ENCODE assay signal across 8 cellular contexts in the genomic region with DNA sequence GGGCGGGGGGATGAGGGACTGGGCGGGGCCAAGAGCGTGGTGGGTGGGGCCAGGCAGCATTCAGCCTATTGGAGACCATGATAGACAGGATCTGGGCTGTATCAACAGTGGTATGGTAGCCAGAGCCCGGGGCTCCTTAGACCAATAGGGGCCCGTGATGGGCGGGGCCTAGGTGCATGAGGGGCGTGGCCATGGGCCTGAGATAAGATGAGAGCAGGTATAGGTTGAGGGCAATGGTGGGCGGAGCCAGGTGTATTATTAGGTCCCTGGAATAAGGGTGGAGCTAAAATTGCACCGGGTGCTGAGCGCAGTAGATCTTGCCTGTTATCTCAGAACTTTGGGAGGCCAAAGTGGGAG. TPM values are rescaled to one million over a fixed set of nuclear protein-coding genes. Genes with fewer than 3 reads are reported as not detected.
DNase-seq lines count a peak whose midpoint lies in the region; TF ChIP-seq lines count a peak whose summit lies in the region.

No MANE protein-coding gene starts in this region.

- H3K9ac ChIP-seq in GM23248, result no peak overlapping the region

- H3K4me2 ChIP-seq in GM23248 (ENCODE audit: unreplicated experiment), result no peak overlapping the region

- no peaks in the 10 kb centered on the region for H3K79me2 ChIP-seq in GM23248 (ENCODE audit: insufficient read depth)

- H3K27me3 ChIP-seq in GM23248 (replicated peaks; ENCODE audit: insufficient read depth), result no peaks in the 10 kb centered on the region

- peaks cover 6% of the 10 kb centered on the region; the same call in 1 of the 2 replicates for H3F3A ChIP-seq in GM23248 (ENCODE audit: insufficient read depth)

- no peaks in the 10 kb centered on the region for H3K9me3 Mint-ChIP-seq in type B pancreatic cell

- H3K27ac ChIP-seq in GM23248, result no peak overlapping the region

- DNase-seq in 8988T (peak; percentile 85), GM23248 (peak; percentile 59), T-helper 2 cell (peak; percentile 43 to 82 (median 73)), erythroblast (lab: John Stamatoyannopoulos, UW) (peak; percentile 74 to 89), type B pancreatic cell (ENCODE audit: extremely low spot score, unreplicated experiment) (no peak), NCI-H345 (lab: John Stamatoyannopoulos, UW) (no peak), pons (ENCODE audit: low spot score) (no peak), NCI-H524 (lab: John Stamatoyannopoulos, UW) (no peak)

- TF ChIP-seq POLR2A in erythroblast (IDR thresholded peaks at IDR 0.05; ENCODE audit: low read length), result no peak

- H3K36me3 ChIP-seq in GM23248 (ENCODE audit: low read depth), result no peaks in the 10 kb centered on the region

- no peaks in the 10 kb centered on the region for H3K36me3 Mint-ChIP-seq in type B pancreatic cell

- in situ Hi-C loops in GM23248 (cut with MboI), result no loop called here

- no peaks in the 10 kb centered on the region; the same call in 1 of the 2 replicates for H3K4me1 ChIP-seq in GM23248 (ENCODE audit: insufficient read depth)

- H3K4me3 Mint-ChIP-seq in type B pancreatic cell, result no peak overlapping the region

- H4K20me1 ChIP-seq in GM23248 (ENCODE audit: insufficient read depth), result no peaks in the 10 kb centered on the region

- H3K9me2 ChIP-seq in GM23248 (ENCODE audit: insufficient read depth), result no peaks in the 10 kb centered on the region

- 49 to 58% methylated on average over 7 to 10 of the region's 10 CpGs for WGBS in GM23248 (ENCODE audit: low coverage in 1 of 2, low lambda C conversion rate in 2 of 2, missing lambda C conversion rate in 2 of 2), 2 experiments

- H3K27me3 Mint-ChIP-seq in type B pancreatic cell, result no peaks in the 10 kb centered on the region

- no peaks in the 10 kb centered on the region for H3K9me3 ChIP-seq in GM23248 (ENCODE audit: low read depth)

- H3K4me1 Mint-ChIP-seq in type B pancreatic cell (ENCODE audit: unreplicated experiment), result peaks cover 8% of the 10 kb centered on the region

- no peak overlapping the region for H3K4me3 ChIP-seq in GM23248

- TF ChIP-seq CTCF in type B pancreatic cell (conservative IDR thresholded peaks at IDR 0.05), result no peak

- no peak overlapping the region for H2AFZ ChIP-seq in GM23248

- H3K27ac Mint-ChIP-seq in type B pancreatic cell, result peak overlapping the region; percentile 43

RNA-seq across cellular contexts. Expression of a gene that starts 5.3 kb away (rescaled TPM):
- total RNA-seq in GM23248 (2014; rRNA removed; shearing (Covaris generic)), result 1.1 and 2.1 TPM in 2 replicates
- 1.7 and 2.6 TPM in 2 replicates for polyA plus RNA-seq in GM23248 (2016; fragmentation: Nextera tagmentation; extraction: Ambion mirVana)
- 23.9 and 26.1 TPM in 2 replicates for total RNA-seq in type B pancreatic cell (ENCODE audit: low replicate concordance)

RNA-seq across cellular contexts. Expression of a gene that starts 18.8 kb away (rescaled TPM):
- 239 and 244 TPM in 2 replicates for total RNA-seq in GM23248 (2014; rRNA removed; shearing (Covaris generic))
- 400 and 415 TPM in 2 replicates for polyA plus RNA-seq in GM23248 (2016; fragmentation: Nextera tagmentation; extraction: Ambion mirVana)
- total RNA-seq in type B pancreatic cell (ENCODE audit: low replicate concordance), result 276 and 279 TPM in 2 replicates

RNA-seq across cellular contexts. Expression of a gene that starts 21.7 kb away (rescaled TPM):
- total RNA-seq in GM23248 (2014; rRNA removed; shearing (Covaris generic)), result 1.5 and 6.3 TPM in 2 replicates
- 3.2 and 3.5 TPM in 2 replicates for polyA plus RNA-seq in GM23248 (2016; fragmentation: Nextera tagmentation; extraction: Ambion mirVana)
- total RNA-seq in type B pancreatic cell (ENCODE audit: low replicate concordance), result 2.6 and 4.5 TPM in 2 replicates

RNA-seq across cellular contexts. Expression of a gene that starts 23.9 kb away (rescaled TPM):
- total RNA-seq in GM23248 (2014; rRNA removed; shearing (Covaris generic)), result not detected in 2 replicates
- not detected in 2 replicates for polyA plus RNA-seq in GM23248 (2016; fragmentation: Nextera tagmentation; extraction: Ambion mirVana)
- not detected in 2 replicates for total RNA-seq in type B pancreatic cell (ENCODE audit: low replicate concordance)

RNA-seq across cellular contexts. Expression of a gene that starts 24.3 kb away (rescaled TPM):
- 132 and 169 TPM in 2 replicates for total RNA-seq in GM23248 (2014; rRNA removed; shearing (Covaris generic))
- polyA plus RNA-seq in GM23248 (2016; fragmentation: Nextera tagmentation; extraction: Ambion mirVana), result 76.7 and 79.7 TPM in 2 replicates
- 157 and 173 TPM in 2 replicates for total RNA-seq in type B pancreatic cell (ENCODE audit: low replicate concordance)

Comparison
In these comparisons a context has a peak if more than half of its experiments do, and no peak if none do; other contexts are left out.
1. DNase-seq: peak in 8988T (single experiment), GM23248 (single experiment), T-helper 2 cell (5 of 5) and erythroblast (2 of 2); none in type B pancreatic cell (single experiment), NCI-H345 (single experiment), pons (single experiment) and NCI-H524 (0 of 2).